9 cellular contexts compared by ENCODE assay signal in the genomic region with DNA sequence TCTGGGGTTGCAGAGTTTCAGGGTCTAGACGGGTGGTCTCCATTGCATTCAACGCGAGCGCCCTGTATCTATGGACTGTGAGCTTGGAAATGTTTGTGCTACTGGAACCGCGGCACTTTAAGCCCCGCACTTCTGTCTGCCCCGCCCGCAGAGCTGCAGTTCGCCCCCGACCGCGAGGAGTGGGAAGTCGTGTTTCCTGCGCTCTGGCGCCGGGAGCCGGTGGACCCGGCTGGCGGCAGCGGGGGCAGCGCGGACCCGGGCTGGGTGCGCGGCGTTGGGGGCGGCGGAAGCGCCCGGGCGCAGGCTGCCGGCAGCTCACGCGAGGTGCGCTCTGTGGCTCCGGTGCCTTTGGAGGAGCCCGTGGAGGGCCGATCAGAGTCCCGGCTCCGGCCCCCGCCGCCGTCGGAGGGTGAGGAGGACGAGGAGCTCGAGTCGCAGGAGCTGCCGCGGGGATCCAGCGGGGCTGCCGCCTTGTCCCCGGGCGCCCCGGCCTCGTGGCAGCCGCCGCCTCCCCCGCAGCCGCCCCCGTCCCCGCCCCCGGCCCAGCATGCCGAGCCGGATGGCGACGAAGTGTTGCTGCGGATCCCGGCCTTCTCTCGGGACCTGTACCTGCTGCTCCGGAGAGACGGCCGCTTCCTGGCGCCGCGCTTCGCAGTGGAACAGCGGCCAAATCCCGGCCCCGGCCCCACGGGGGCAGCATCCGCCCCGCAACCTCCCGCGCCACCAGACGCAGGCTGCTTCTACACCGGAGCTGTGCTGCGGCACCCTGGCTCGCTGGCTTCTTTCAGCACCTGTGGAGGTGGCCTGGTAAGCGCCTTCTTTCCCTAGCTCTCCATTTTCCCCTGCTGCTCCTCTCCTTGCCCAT. TPM values are rescaled to one million over a fixed set of nuclear protein-coding genes. Genes with fewer than 3 reads are reported as not detected.
DNase-seq lines count a peak whose midpoint lies in the region; ATAC-seq, FAIRE-seq and TF ChIP-seq lines count a peak whose summit lies in the region.
"Had no signal": no experiment of that assay in that cellular context is flagged by ENCODE, and none has a peak within 500 bp of the region (broad histone marks: within the 10 kb centered on the region; RNA-seq: fewer than 3 reads in every experiment).

No MANE protein-coding gene starts in this region.

- peak overlapping the region; percentile 92 for H3K4me3 Mint-ChIP-seq in astrocyte (ENCODE audit: unreplicated experiment)

- H3K36me3 Mint-ChIP-seq in astrocyte (ENCODE audit: low read depth, unreplicated experiment), result no peaks in the 10 kb centered on the region

- H3K4me2 ChIP-seq in astrocyte (ENCODE audit: low read length), result peak overlapping the region; percentile 100

- H3K4me3 ChIP-seq in astrocyte (ENCODE audit: insufficient read depth, low read depth, low read length) (peak overlapping the region; percentile 70), iPS-18c (ENCODE audit: insufficient read depth, low read depth, low read length) (peak overlapping the region; percentile 67), spleen (peak overlapping the region in 7 of 8 donors; percentile 5 to 61 (median 24))

- no peak overlapping the region for H3K27ac Mint-ChIP-seq in astrocyte (ENCODE audit: unreplicated experiment)

- TF ChIP-seq POLR2A in spleen (IDR thresholded peaks at IDR 0.05), result no peak

- H3K36me3 ChIP-seq in astrocyte (ENCODE audit: insufficient read depth, low read length), result no peaks in the 10 kb centered on the region
- no peaks in the 10 kb centered on the region for H3K36me3 ChIP-seq in spleen

- 1 to 4% (median 2%) methylated on average over 18 to 90 of the region's 90 CpGs for WGBS in spleen, 5 donors

- H3K27me3 Mint-ChIP-seq in astrocyte (ENCODE audit: low read depth, unreplicated experiment), result peaks cover 28% of the 10 kb centered on the region

- H3K4me1 ChIP-seq in astrocyte (ENCODE audit: insufficient read depth, low read length), result peaks cover 9% of the 10 kb centered on the region
- peaks cover 0 to 26% (median 16%) of the 10 kb centered on the region in 6 donors for H3K4me1 ChIP-seq in spleen

- H3K4me1 Mint-ChIP-seq in astrocyte (ENCODE audit: low read depth, unreplicated experiment), result peaks cover 4% of the 10 kb centered on the region

- no peak for ATAC-seq in GM18520 (IDR thresholded peaks at IDR 0.05; ENCODE audit: unreplicated experiment)

- no peaks in the 10 kb centered on the region for H3K9me3 ChIP-seq in astrocyte (ENCODE audit: insufficient read depth, low read depth, low read length)
- no peaks in the 10 kb centered on the region for H3K9me3 ChIP-seq in iPS-18c (ENCODE audit: control insufficient read depth, insufficient read depth, low read length)
- H3K9me3 ChIP-seq in spleen, result no peaks in the 10 kb centered on the region

- intact Hi-C loops in spleen (cut with DNase I; ENCODE audit: low total_unique reads) (no loop called here), posterior vena cava (cut with DNase I) (no loop called here)

- H2AFZ ChIP-seq in astrocyte (ENCODE audit: low read depth, low read length), result peak overlapping the region; percentile 89

- H3K79me2 ChIP-seq in astrocyte (ENCODE audit: insufficient read depth, low read length), result no peaks in the 10 kb centered on the region

- H3K27ac ChIP-seq in astrocyte (ENCODE audit: low read depth, low read length) (no peak overlapping the region), spleen (no peak overlapping the region)

- DNase-seq in stimulated activated CD4-positive, alpha-beta T cell treated with anti-CD3 and anti-CD28 coated beads, Interleukin-15, amount 100 ng/mL, for 24 hours, result peak; percentile 43
- no peak for DNase-seq in stimulated activated CD4-positive, alpha-beta T cell treated with anti-CD3 and anti-CD28 coated beads, Interleukin-12 subunit alpha, Interleukin-12 subunit beta, amount 100 ng/mL, for 4 hours
- DNase-seq in KG1 (lab: John Stamatoyannopoulos, UW), result peak; percentile 22
- DNase-seq in astrocyte (ENCODE audit: low read depth), result peak; percentile 18
- DNase-seq in spleen, result peak; percentile 74
- DNase-seq in posterior vena cava (ENCODE audit: low spot score), result no peak

- no peaks in the 10 kb centered on the region for H4K20me1 ChIP-seq in astrocyte (ENCODE audit: insufficient read depth, low read length)

- FAIRE-seq in astrocyte (lab: Jason Lieb, UNC), result no peak
- FAIRE-seq: colon had no signal

- H3K9ac ChIP-seq in astrocyte (ENCODE audit: low read length), result peak overlapping the region; percentile 54

- peaks cover 12% of the 10 kb centered on the region for H3K27me3 ChIP-seq in astrocyte (ENCODE audit: insufficient read depth, low read length)
- peaks cover 0 to 67% (median 34%) of the 10 kb centered on the region in 7 donors for H3K27me3 ChIP-seq in spleen (replicated peaks in 1 of 7)

- TF ChIP-seq CTCF in astrocyte (IDR thresholded peaks at IDR 0.05; ENCODE audit: insufficient read depth, low read depth, low read length), result no peak
- TF ChIP-seq CTCF in spleen (IDR thresholded peaks at IDR 0.05 in 8 of 11, conservative IDR thresholded peaks at IDR 0.05 in 3 of 11), result peak in 1 of 11 experiments; percentile 10

- no peaks in the 10 kb centered on the region for H3K9me3 Mint-ChIP-seq in astrocyte (ENCODE audit: unreplicated experiment)

RNA-seq across cellular contexts. Expression of a gene that starts 1.1 kb away (rescaled TPM):
- total RNA-seq in astrocyte (0.61 and 0.87 TPM in 2 replicates), spleen (not detected), posterior vena cava (not detected)
- polyA plus RNA-seq in spleen, result under 1 TPM in 1 of 3 donors, not detected in 2; 0.02 TPM

Comparison
In these comparisons a context has a peak if more than half of its experiments do, and no peak if none do; other contexts are left out.
1. DNase-seq: peak in stimulated activated CD4-positive, alpha-beta T cell treated with anti-CD3 and anti-CD28 coated beads, Interleukin-15, amount 100 ng/mL, for 24 hours (single experiment), KG1 (single experiment), astrocyte (single experiment) and spleen (single experiment); none in stimulated activated CD4-positive, alpha-beta T cell treated with anti-CD3 and anti-CD28 coated beads, Interleukin-12 subunit alpha, Interleukin-12 subunit beta, amount 100 ng/mL, for 4 hours (single experiment) and posterior vena cava (single experiment).
2. Peak in every context shown above with its lines, with median percentiles within 50 percentile points of each other: H3K4me3 ChIP-seq.